Comparison of ENCODE assay signal across 26 cellular contexts in genomic region chr10:92177546-92177945, GRCh38.
"Had no signal": no experiment of that assay in that cellular context is flagged by ENCODE, and none has a peak within 500 bp of the region (broad histone marks: within the 10 kb centered on the region; RNA-seq: fewer than 3 reads in every experiment).

No MANE protein-coding gene starts in this region.

- H3K27ac ChIP-seq: colonic mucosa, SK-N-MC had no signal

- DNase-seq: activated B cell treated with CpG ODN at 0.5 μM for 24 hours; activated CD4-positive, alpha-beta T cell treated with anti-CD3 and anti-CD28 coated beads for 1 hour; activated CD4-positive, alpha-beta T cell treated with anti-CD3 and anti-CD28 coated beads, Interleukin-2, amount 10 ng/mL, durations not matched to agents 24 days and 14 days; activated CD4-positive, alpha-beta T cell treated with anti-CD3 and anti-CD28 coated beads, Interleukin-2, amount 50 U/mL, for 48 hours; activated CD8-positive, alpha-beta memory T cell treated with anti-CD3 and anti-CD28 coated beads for 24 hours; activated effector memory CD4-positive, alpha-beta T cell treated with anti-CD3 and anti-CD28 coated beads, Interleukin-2, amount 50 U/mL, for 16 hours; activated naive CD4-positive, alpha-beta T cell treated with Interleukin-2 at 50 U/mL for 16 hours; activated naive CD8-positive, alpha-beta T cell treated with anti-CD3 and anti-CD28 coated beads, Interleukin-2, amount 50 U/mL, for 24 hours; activated T-cell treated with anti-CD3 and anti-CD28 coated beads, Interleukin-2, amount 50 U/mL, for 4 hours; amygdala; colonic mucosa; NCI-H1105 treated with DMSO at 0.1 percent for 48 hours; NCI-H1436 treated with DMSO at 0.1 percent for 48 hours; NCI-H187; NCI-H2081; NCI-H526; NCI-H774; NK-92 treated with Interleukin-12 subunit alpha and Interleukin-12 subunit beta, amount 100 ng/mL, for 24 hours; OCI-M1; RPMI8226; T-cell; T-helper 2 cell; T1000 had no signal

- H3K9me3 ChIP-seq: colonic mucosa had no signal

- H3K36me3 ChIP-seq: colonic mucosa had no signal

- H3K4me1 ChIP-seq: colonic mucosa had no signal

- H3K4me3 ChIP-seq: colonic mucosa, SK-N-MC had no signal

- H3K27me3 ChIP-seq: colonic mucosa had no signal

- FAIRE-seq: astrocyte, TTC549 had no signal
